ENCODE assay signal across 8 cellular contexts in genomic region chr3:180036678-180037455, GRCh38. TPM values are rescaled to one million over a fixed set of nuclear protein-coding genes. Genes with fewer than 3 reads are reported as not detected.
A peak's percentile ranks its signal among the peaks of the same experiment; 100 is the strongest.
DNase-seq lines count a peak whose midpoint lies in the region; ATAC-seq and TF ChIP-seq lines count a peak whose summit lies in the region.

Gene PEX5L, minus strand, starts transcription at chr3:180036937. Its CDS starts 338 bp downstream, at chr3:180036599.

- intact Hi-C loops in breast epithelium (cut with DNase I; ENCODE audit: low total_unique reads), result no loop called here

- peak within 1 kb of the TSS; percentile 68 for H3K4me2 ChIP-seq in DND-41 (ENCODE audit: insufficient read depth, low read length)

- H3K27ac ChIP-seq in DND-41 (ENCODE audit: low read length), result peak within 1 kb of the TSS; percentile 87
- H3K27ac ChIP-seq in HUES48 (ENCODE audit: low read depth, low read length), result peak within 1 kb of the TSS; percentile 57
- H3K27ac ChIP-seq in breast epithelium, result no peak within 1 kb of the TSS

- peaks cover 42% of the 10 kb centered on the region for H3K4me1 ChIP-seq in DND-41 (ENCODE audit: insufficient read depth, low read length)
- H3K4me1 ChIP-seq in HUES48 (ENCODE audit: control insufficient read depth, insufficient read depth, low read length), result peaks cover 35% of the 10 kb centered on the region
- peaks cover 0 to 3% of the 10 kb centered on the region in 2 donors for H3K4me1 ChIP-seq in breast epithelium

- H3K4me3 ChIP-seq in DND-41 (ENCODE audit: low read depth in 1 of 2, low read length in 2 of 2) (peak within 1 kb of the TSS; percentile 86 to 90), HUES48 (ENCODE audit: low read depth, low read length) (peak within 1 kb of the TSS; percentile 88), breast epithelium (peak within 1 kb of the TSS in 2 of 3 donors; percentile 37 to 60)

- no peaks in the 10 kb centered on the region for H4K20me1 ChIP-seq in DND-41 (ENCODE audit: insufficient read depth, low read length)

- no peak for TF ChIP-seq POLR2A in breast epithelium (IDR thresholded peaks at IDR 0.05)

- peaks cover 47% of the 10 kb centered on the region for H3K79me2 ChIP-seq in DND-41 (ENCODE audit: insufficient read depth, low read length)

- TF ChIP-seq CTCF in DND-41 (IDR thresholded peaks at IDR 0.05; ENCODE audit: borderline replicate concordance, extremely low read depth, low read length, poor library complexity, severe bottlenecking), result peak; percentile 3
- no peak for TF ChIP-seq CTCF in breast epithelium (IDR thresholded peaks at IDR 0.05)

- ATAC-seq in DND-41 (ENCODE audit: insufficient read depth, low read depth) (peak; percentile 86), GM21447 (IDR thresholded peaks at IDR 0.05; ENCODE audit: unreplicated experiment) (peak; percentile 77), left lobe of liver (peak; percentile 57)

- H3K27me3 ChIP-seq in DND-41 (ENCODE audit: insufficient read depth, low read length, poor library complexity), result no peaks in the 10 kb centered on the region
- peaks cover 35% of the 10 kb centered on the region for H3K27me3 ChIP-seq in HUES48 (ENCODE audit: control insufficient read depth, insufficient read depth, low read length)
- H3K27me3 ChIP-seq in breast epithelium, result peaks cover 0 to 41% of the 10 kb centered on the region in 2 donors

- H3K9ac ChIP-seq in DND-41 (ENCODE audit: low read depth, low read length), result peak within 1 kb of the TSS; percentile 77
- peak within 1 kb of the TSS; percentile 65 for H3K9ac ChIP-seq in HUES48 (ENCODE audit: low read depth, low read length)

- H2AFZ ChIP-seq in DND-41 (ENCODE audit: low read depth, low read length), result peak within 1 kb of the TSS; percentile 63

- H3K36me3 ChIP-seq in DND-41 (ENCODE audit: insufficient read depth, low read length) (no peaks in the 10 kb centered on the region), HUES48 (ENCODE audit: control insufficient read depth, insufficient read depth, low read length) (no peaks in the 10 kb centered on the region), breast epithelium (no peaks in the 10 kb centered on the region)

- DNase-seq in DND-41 (peak; percentile 88), breast epithelium (ENCODE audit: low spot score in 2 of 2) (peak in 1 of 2 donors; percentile 53), left lobe of liver (ENCODE audit: low spot score) (no peak), GF-D8 (lab: John Stamatoyannopoulos, UW) (no peak)
- peak; percentile 4 for DNase-seq in stimulated activated CD8-positive, alpha-beta memory T cell treated with anti-CD3 and anti-CD28 coated beads, Interleukin-7, amount 100 ng/mL, for 24 hours (ENCODE audit: low read depth)

- H3K9me3 ChIP-seq in DND-41 (ENCODE audit: insufficient read depth, low read length, severe bottlenecking) (no peaks in the 10 kb centered on the region), HUES48 (ENCODE audit: control insufficient read depth, insufficient read depth, low read length) (no peaks in the 10 kb centered on the region), breast epithelium (no peaks in the 10 kb centered on the region)

TF ChIP-seq in PFSK-1, 5 proteins besides CTCF, POLR2A, EP300 and RAD21:
- peak; percentile 87 to 94 for TF ChIP-seq REST (IDR thresholded peaks at IDR 0.05; ENCODE audit: insufficient read depth in 1 of 2, low read depth in 2 of 2, low read length in 2 of 2)
- TF ChIP-seq FOXP2 (optimal IDR thresholded peaks at IDR 0.05; ENCODE audit: borderline replicate concordance, extremely low read depth, extremely low read length, insufficient read depth), result no peak
- no peak for TF ChIP-seq SIN3A (IDR thresholded peaks at IDR 0.05; ENCODE audit: borderline replicate concordance, insufficient read depth, low read length)
- TF ChIP-seq POLR2AphosphoS5 (IDR thresholded peaks at IDR 0.05; ENCODE audit: low read depth, low read length), result no peak
- no peak for TF ChIP-seq TAF1 (IDR thresholded peaks at IDR 0.05; ENCODE audit: borderline replicate concordance, insufficient read depth, low read length)

RNA-seq across cellular contexts. Expression of gene PEX5L, which starts in this region (rescaled TPM):
- polyA plus RNA-seq in PFSK-1 (2012; ENCODE audit: insufficient read length, low read depth), result 0.14 TPM
- total RNA-seq in breast epithelium (1 to 10 TPM in 2 of 3 donors, under 1 TPM in 1; 0.48 to 3.3 (median 1.6) TPM), left lobe of liver (not detected)

Comparison
In these comparisons a context has a peak if more than half of its experiments do, and no peak if none do; other contexts are left out.
1. Peak in ATAC-seq in left lobe of liver; RNA of the gene not detected or under 1 TPM.
2. DNase-seq: peak in DND-41 (single experiment) and stimulated activated CD8-positive, alpha-beta memory T cell treated with anti-CD3 and anti-CD28 coated beads, Interleukin-7, amount 100 ng/mL, for 24 hours (single experiment); none in left lobe of liver (single experiment) and GF-D8 (single experiment).
3. H3K27ac ChIP-seq: peak in DND-41 (single experiment) and HUES48 (single experiment); none in breast epithelium (0 of 2).
4. Peak in every context shown above with its lines, with median percentiles within 50 percentile points of each other: ATAC-seq and H3K4me3 ChIP-seq.